Comparison of ENCODE assay signal across 8 cellular contexts in the genomic region with DNA sequence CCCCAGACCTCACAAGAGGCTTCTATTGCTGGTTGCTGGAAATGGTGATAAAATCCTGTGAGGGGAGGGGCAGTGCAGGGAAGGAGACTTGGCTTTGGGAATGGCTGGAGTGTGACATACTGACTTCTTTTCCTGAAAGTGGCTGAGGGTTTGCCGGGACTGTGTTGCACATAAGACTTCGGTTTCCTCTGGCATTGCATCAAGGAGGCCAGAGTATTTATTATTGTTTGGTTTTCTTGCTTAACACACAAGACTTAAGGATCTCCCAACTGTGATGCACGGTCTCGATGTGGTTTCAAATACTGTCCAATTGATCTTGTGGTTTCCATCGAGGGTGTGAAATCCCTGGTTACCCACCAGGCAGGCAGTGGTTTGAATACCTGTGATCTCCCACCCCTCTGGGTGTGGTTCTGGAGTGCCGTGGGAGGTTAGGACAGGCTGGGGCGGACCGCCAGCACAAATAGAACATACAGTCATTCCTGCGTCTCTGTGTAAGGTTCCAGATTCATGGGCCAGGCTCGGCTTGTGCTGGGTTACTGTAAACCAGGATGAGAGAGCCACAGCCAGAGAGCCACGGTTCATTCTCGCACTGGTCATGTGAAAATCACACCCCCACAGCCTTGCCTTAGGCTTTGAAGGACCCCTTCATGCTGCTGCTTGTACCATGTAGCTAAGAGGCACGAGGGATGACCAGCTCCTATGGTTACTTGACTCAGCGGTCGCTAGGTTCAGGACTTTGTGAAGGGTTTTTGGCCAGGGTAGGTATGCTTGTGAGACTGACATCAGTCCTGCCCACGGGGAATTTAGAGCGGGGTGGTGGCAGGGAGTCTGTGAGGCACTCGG. TPM values are rescaled to one million over a fixed set of nuclear protein-coding genes. Genes with fewer than 3 reads are reported as not detected.
DNase-seq lines count a peak whose midpoint lies in the region; ATAC-seq and TF ChIP-seq lines count a peak whose summit lies in the region.

No MANE protein-coding gene starts in this region.

- peak; percentile 46 to 88 (median 78) for ATAC-seq in heart right ventricle
- peak; percentile 79 to 85 (median 80) for ATAC-seq in psoas muscle

- peak overlapping the region in 1 of 8 donors; percentile 29 for H3K4me3 Mint-ChIP-seq in CD4-positive, alpha-beta memory T cell
- H3K4me3 Mint-ChIP-seq in T-helper 2 cell treated with Interferon-gamma antibody and Interleukin-4, amounts not matched to agents 5 μg/mL and 100 μg/mL, for 36 hours = no peak overlapping the region

- no peaks in the 10 kb centered on the region for H3K27me3 Mint-ChIP-seq in CD4-positive, alpha-beta memory T cell
- H3K27me3 Mint-ChIP-seq in T-helper 2 cell treated with Interferon-gamma antibody and Interleukin-4, amounts not matched to agents 5 μg/mL and 100 μg/mL, for 36 hours (ENCODE audit: low read depth) = no peaks in the 10 kb centered on the region

- TF ChIP-seq CTCF in adrenal gland (IDR thresholded peaks at IDR 0.05) = no peak
- TF ChIP-seq CTCF in heart right ventricle (IDR thresholded peaks at IDR 0.05) = no peak
- TF ChIP-seq CTCF in psoas muscle (IDR thresholded peaks at IDR 0.05) = no peak

- H3K4me3 ChIP-seq in CD4-positive, alpha-beta memory T cell (ENCODE audit: low read length in 2 of 2) = no peak overlapping the region
- no peak overlapping the region for H3K4me3 ChIP-seq in adrenal gland
- peak overlapping the region in 7 of 10 donors; percentile 10 to 27 (median 13) for H3K4me3 ChIP-seq in heart right ventricle
- peak overlapping the region; percentile 81 for H3K4me3 ChIP-seq in psoas muscle

- H3K9me3 Mint-ChIP-seq in CD4-positive, alpha-beta memory T cell = no peaks in the 10 kb centered on the region
- no peaks in the 10 kb centered on the region for H3K9me3 Mint-ChIP-seq in T-helper 2 cell treated with Interferon-gamma antibody and Interleukin-4, amounts not matched to agents 5 μg/mL and 100 μg/mL, for 36 hours

- peaks cover 44 to 76% (median 58%) of the 10 kb centered on the region in 4 donors for H3K4me1 Mint-ChIP-seq in CD4-positive, alpha-beta memory T cell
- peaks cover 11% of the 10 kb centered on the region for H3K4me1 Mint-ChIP-seq in T-helper 2 cell treated with Interferon-gamma antibody and Interleukin-4, amounts not matched to agents 5 μg/mL and 100 μg/mL, for 36 hours (ENCODE audit: low read depth)

- WGBS in adrenal gland, 4 donors = 48 to 63% (median 55%) methylated on average over 16 to 18 of the region's 18 CpGs
- 16 to 17% methylated on average over 18 of the region's 18 CpGs for WGBS in heart right ventricle, 2 donors
- WGBS in psoas muscle, 3 donors = 5 to 22% (median 12%) methylated on average over 18 of the region's 18 CpGs

- peaks cover 6 to 23% of the 10 kb centered on the region in 2 donors for H3K36me3 Mint-ChIP-seq in CD4-positive, alpha-beta memory T cell
- peaks cover 18% of the 10 kb centered on the region for H3K36me3 Mint-ChIP-seq in T-helper 2 cell treated with Interferon-gamma antibody and Interleukin-4, amounts not matched to agents 5 μg/mL and 100 μg/mL, for 36 hours (ENCODE audit: low read depth)

- intact Hi-C loops in CD4-positive, alpha-beta memory T cell (cut with micrococcal nuclease) = no loop called here
- intact Hi-C loops in adrenal gland (cut with DNase I) = no loop called here
- intact Hi-C loops in heart right ventricle (cut with DNase I) = loop anchor here in 1 of 10 donors (2.0 kb wide), 1 partner anchor 14 kb away; no protein-coding TSS in a partner anchor
- intact Hi-C loops in psoas muscle (cut with DNase I) = no loop called here

- POLR2A ChIA-PET in CD4-positive, alpha-beta memory T cell (lab: Charles Lee; ENCODE audit: partially characterized antibody) = no interaction called here

- H3K27ac ChIP-seq in CD4-positive, alpha-beta memory T cell (ENCODE audit: low read depth, low read length) = no peak overlapping the region
- H3K27ac ChIP-seq in adrenal gland = peak overlapping the region; percentile 63 to 96 (median 92)
- peak overlapping the region; percentile 74 to 99 (median 96) for H3K27ac ChIP-seq in heart right ventricle
- H3K27ac ChIP-seq in psoas muscle = peak overlapping the region; percentile 98

- CTCF ChIA-PET in CD4-positive, alpha-beta memory T cell (lab: Charles Lee; ENCODE audit: partially characterized antibody) = interaction anchor here (1.9 kb wide), 1 partner anchor 29 kb away, joined by 6 read pairs; no protein-coding TSS in a partner anchor

- no peaks in the 10 kb centered on the region for H3K27me3 ChIP-seq in CD4-positive, alpha-beta memory T cell (ENCODE audit: insufficient read depth, low read length)
- no peaks in the 10 kb centered on the region for H3K27me3 ChIP-seq in adrenal gland
- no peaks in the 10 kb centered on the region for H3K27me3 ChIP-seq in heart right ventricle
- no peaks in the 10 kb centered on the region for H3K27me3 ChIP-seq in psoas muscle (ENCODE audit: insufficient read depth in 3 of 3, low read length in 2 of 3)

- no peaks in the 10 kb centered on the region for H3K36me3 ChIP-seq in CD4-positive, alpha-beta memory T cell (ENCODE audit: insufficient read depth, low read length)
- H3K36me3 ChIP-seq in adrenal gland (replicated peaks in 1 of 2) (no peaks in the 10 kb centered on the region), heart right ventricle (peaks cover 0 to 3% (median 0%) of the 10 kb centered on the region in 9 donors), psoas muscle (ENCODE audit: insufficient read depth in 1 of 2, low read depth in 1 of 2) (no peaks in the 10 kb centered on the region)

- peaks cover 36% of the 10 kb centered on the region for H3K4me1 ChIP-seq in CD4-positive, alpha-beta memory T cell (ENCODE audit: insufficient read depth, low read length)
- H3K4me1 ChIP-seq in adrenal gland (replicated peaks in 1 of 2) (peaks cover 76 to 85% of the 10 kb centered on the region in 2 donors), heart right ventricle (peaks cover 50 to 99% (median 93%) of the 10 kb centered on the region in 9 donors), psoas muscle (peaks cover 82% of the 10 kb centered on the region)

- TF ChIP-seq POLR2A in adrenal gland (IDR thresholded peaks at IDR 0.05) = no peak

- no peak for DNase-seq in CD4-positive, alpha-beta memory T cell
- DNase-seq in adrenal gland = peak in 6 of 7 donors; percentile 68 to 83 (median 74)
- DNase-seq in heart right ventricle = peak; percentile 59 to 72
- DNase-seq in psoas muscle = peak; percentile 83 to 90
- DNase-seq in activated gamma-delta T cell treated with Interleukin-2 at 50 U/mL for 16 hours = no peak
- DNase-seq in activated T-cell treated with anti-CD3 and anti-CD28 coated beads, Interleukin-2, amount 50 U/mL, for 48 hours = no peak
- DNase-seq in T-helper 2 cell treated with Interferon-gamma antibody and Interleukin-4, amounts not matched to agents 5 μg/mL and 100 μg/mL, for 36 hours (ENCODE audit: low spot score) = no peak
- no peak for DNase-seq in stimulated activated CD4-positive, alpha-beta T cell treated with anti-CD3 and anti-CD28 coated beads, Interleukin-4, amount 100 ng/mL, for 1 hour

- no peaks in the 10 kb centered on the region for H3K9me3 ChIP-seq in CD4-positive, alpha-beta memory T cell (ENCODE audit: control insufficient read depth in 1 of 2, low read length in 2 of 2)
- no peaks in the 10 kb centered on the region for H3K9me3 ChIP-seq in adrenal gland (replicated peaks in 1 of 3)
- no peaks in the 10 kb centered on the region for H3K9me3 ChIP-seq in heart right ventricle
- H3K9me3 ChIP-seq in psoas muscle = no peaks in the 10 kb centered on the region

- H3K27ac Mint-ChIP-seq in CD4-positive, alpha-beta memory T cell = peak overlapping the region in 4 of 7 donors; percentile 14 to 60 (median 38)
- no peak overlapping the region for H3K27ac Mint-ChIP-seq in T-helper 2 cell treated with Interferon-gamma antibody and Interleukin-4, amounts not matched to agents 5 μg/mL and 100 μg/mL, for 36 hours

RNA-seq across cellular contexts. Expression of a gene that starts 39.2 kb away (rescaled TPM):
- total RNA-seq in CD4-positive, alpha-beta memory T cell = 10 to 100 TPM; 39.3 to 41.1 TPM
- 10 to 100 TPM; 25.7 to 34.3 TPM for polyA plus RNA-seq in CD4-positive, alpha-beta memory T cell
- total RNA-seq in adrenal gland = 100 to 1,000 TPM in 7 of 8 donors, 10 to 100 TPM in 1; 77.4 to 231 (median 120) TPM
- polyA plus RNA-seq in adrenal gland = 10 to 100 TPM; 38.5 to 48.5 (median 46.7) TPM
- 10 to 100 TPM; 17.3 to 33.3 (median 21.0) TPM for total RNA-seq in heart right ventricle
- polyA plus RNA-seq in heart right ventricle = 10 to 100 TPM; 14.3 to 17.5 TPM
- 10 to 100 TPM; 47.2 to 77.2 (median 54.5) TPM for total RNA-seq in psoas muscle
- polyA plus RNA-seq in psoas muscle = 10 to 100 TPM; 26.4 to 56.4 (median 54.1) TPM

RNA-seq across cellular contexts. Expression of a gene that starts 54.3 kb away (rescaled TPM):
- total RNA-seq in CD4-positive, alpha-beta memory T cell = not detected
- not detected for polyA plus RNA-seq in CD4-positive, alpha-beta memory T cell
- total RNA-seq in adrenal gland (over 10,000 TPM in 5 of 8 donors, 1,000 to 10,000 TPM in 3; 5,772 to 29,109 (median 14,288) TPM), heart right ventricle (under 1 TPM in 1 of 10 donors, not detected in 9; 0.16 TPM), psoas muscle (10 to 100 TPM in 1 of 4 donors, under 1 TPM in 2, not detected in 1; 0.17 to 21.1 (median 0.82) TPM)
- polyA plus RNA-seq in adrenal gland (over 10,000 TPM in 2 of 3 donors, 1,000 to 10,000 TPM in 1; 2,313 to 37,742 (median 10,572) TPM), heart right ventricle (under 1 TPM; 0.14 to 0.15 TPM), psoas muscle (under 1 TPM; 0.03 to 0.24 (median 0.18) TPM)

Comparison
In these comparisons a context has a peak if more than half of its experiments do, and no peak if none do; other contexts are left out.
1. DNase-seq: peak in adrenal gland (6 of 7), heart right ventricle (2 of 2) and psoas muscle (2 of 2); none in CD4-positive, alpha-beta memory T cell (0 of 5), activated gamma-delta T cell treated with Interleukin-2 at 50 U/mL for 16 hours (single experiment), activated T-cell treated with anti-CD3 and anti-CD28 coated beads, Interleukin-2, amount 50 U/mL, for 48 hours (0 of 2), T-helper 2 cell treated with Interferon-gamma antibody and Interleukin-4, amounts not matched to agents 5 μg/mL and 100 μg/mL, for 36 hours (single experiment) and stimulated activated CD4-positive, alpha-beta T cell treated with anti-CD3 and anti-CD28 coated beads, Interleukin-4, amount 100 ng/mL, for 1 hour (single experiment).
2. H3K4me3 ChIP-seq: peak in heart right ventricle (7 of 10) and psoas muscle (single experiment); none in CD4-positive, alpha-beta memory T cell (0 of 2) and adrenal gland (0 of 4).
3. RNA of a gene that starts 54.3 kb away (total RNA-seq): 5,772 to 29,109 TPM in adrenal gland; 0.17 to 21.1 TPM in psoas muscle, not detected in CD4-positive, alpha-beta memory T cell and 0.16 TPM in heart right ventricle; every median in the first group is over 100 times any median in the second.